Comparison of ENCODE assay signal across 23 cellular contexts in the genomic region with DNA sequence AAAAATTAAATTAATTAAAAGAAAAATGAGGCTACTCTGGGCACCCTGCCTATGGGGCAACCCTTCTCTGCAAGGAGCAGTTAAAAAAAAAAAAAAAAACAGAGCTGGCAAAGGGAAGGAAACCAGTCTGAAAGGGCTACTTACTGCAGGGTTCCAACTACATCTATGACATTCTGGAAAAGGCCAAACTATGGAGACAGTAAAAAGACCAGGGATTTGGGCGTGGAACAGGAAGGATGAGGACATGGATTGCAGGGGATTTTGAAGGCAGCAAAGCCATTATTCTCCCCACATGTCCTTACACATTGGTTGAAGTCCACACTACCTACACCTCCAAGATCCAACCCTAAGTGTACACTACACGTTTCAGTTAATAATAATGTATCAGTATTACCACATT. TPM values are rescaled to one million over a fixed set of nuclear protein-coding genes. Genes with fewer than 3 reads are reported as not detected.
DNase-seq lines count a peak whose midpoint lies in the region; ATAC-seq, FAIRE-seq and TF ChIP-seq lines count a peak whose summit lies in the region.
"Had no signal": no experiment of that assay in that cellular context is flagged by ENCODE, and none has a peak within 500 bp of the region (broad histone marks: within the 10 kb centered on the region; RNA-seq: fewer than 3 reads in every experiment).

No MANE protein-coding gene starts in this region.

- H3K36me3 ChIP-seq in SK-N-MC (ENCODE audit: insufficient read depth, low read length) (no peaks in the 10 kb centered on the region), liver (ENCODE audit: control insufficient read depth in 4 of 4, insufficient read depth in 3 of 4, low read depth in 1 of 4, low read length in 3 of 4) (no peaks in the 10 kb centered on the region), small intestine (ENCODE audit: control insufficient read depth in 2 of 2, insufficient read depth in 2 of 2, low read length in 2 of 2) (no peaks in the 10 kb centered on the region)
- H3K36me3 ChIP-seq: vagina had no signal

- H3K4me3 ChIP-seq in A549 (no peak overlapping the region), SK-N-MC (no peak overlapping the region), liver (ENCODE audit: low read depth in 1 of 3, low read length in 3 of 3) (no peak overlapping the region), small intestine (ENCODE audit: low read depth in 1 of 2, low read length in 2 of 2) (no peak overlapping the region)
- H3K4me3 ChIP-seq: GM23338, vagina had no signal

- CTCF ChIA-PET in A549 (lab: Yijun Ruan, JAX), result interaction anchor here (0.7 kb wide), 1 partner anchor 146 kb away, joined by 3 read pairs; no protein-coding TSS in a partner anchor

- peak; percentile 63 for FAIRE-seq in A549 (lab: Jason Lieb, UNC)
- FAIRE-seq in small intestine (lab: Jason Lieb, UNC), result no peak

- WGBS in A549 (ENCODE audit: missing lambda C conversion rate), result 50% methylated on average over 2 of the region's 2 CpGs
- WGBS in liver, result 43% methylated on average over 2 of the region's 2 CpGs
- 28 to 41% (median 33%) methylated on average over 2 of the region's 2 CpGs for WGBS in small intestine, 3 donors

- no peak for ATAC-seq in A549
- ATAC-seq: activated naive CD8-positive, alpha-beta T cell treated with anti-CD3 and anti-CD28 coated beads, Interleukin-2, amount 50 U/mL, for 24 hours; GM23338 had no signal

- TF ChIP-seq POLR2A in A549 (IDR thresholded peaks at IDR 0.05; ENCODE audit: low read length), result no peak

- H3K27ac ChIP-seq in A549, result peak overlapping the region; percentile 97 to 98
- H3K27ac ChIP-seq in SK-N-MC, result peak overlapping the region; percentile 61; the same call in 1 of the 2 replicates
- peak overlapping the region; percentile 74 to 96 for H3K27ac ChIP-seq in liver (ENCODE audit: low read depth in 1 of 2, low read length in 2 of 2)
- H3K27ac ChIP-seq in small intestine (ENCODE audit: low read depth in 1 of 2, low read length in 1 of 2), result peak overlapping the region in 1 of 2 donors; percentile 34
- H3K27ac ChIP-seq: vagina had no signal

- H3K4me2 ChIP-seq in A549, result peak overlapping the region; percentile 85
- H3K4me2 ChIP-seq: GM23338 had no signal

- peak in 1 of 2 experiments; percentile 49 for DNase-seq in A549 (ENCODE audit: low read depth in 1 of 2, low spot score in 1 of 2)
- DNase-seq in SK-N-MC (ENCODE audit: low read depth, low spot score), result no peak
- peak; percentile 39 for DNase-seq in small intestine
- no peak for DNase-seq in SKM-1 (lab: John Stamatoyannopoulos, UW; ENCODE audit: unreplicated experiment)
- DNase-seq in NCI-H1048 (lab: John Stamatoyannopoulos, UW), result no peak
- no peak for DNase-seq in stimulated activated naive CD4-positive, alpha-beta T cell (lab: John Stamatoyannopoulos, UW)
- no peak for DNase-seq in effector CD4-positive, alpha-beta T cell
- DNase-seq: activated CD4-positive, alpha-beta memory T cell treated with anti-CD3 and anti-CD28 coated beads for 36 hours; activated naive CD4-positive, alpha-beta T cell; activated naive CD8-positive, alpha-beta T cell treated with anti-CD3 and anti-CD28 coated beads, Interleukin-2, amount 50 U/mL, for 24 hours; AML-193; caudate nucleus; CD8-positive, alpha-beta memory T cell; cortex of kidney; DMS 273 treated with DMSO at 0.1 percent for 48 hours; erythroblast; NCI-H1694; NCI-H82; stimulated activated CD4-positive, alpha-beta T cell treated with anti-CD3 and anti-CD28 coated beads, Interleukin-15, amount 100 ng/mL, for 24 hours; stimulated activated CD4-positive, alpha-beta T cell treated with anti-CD3 and anti-CD28 coated beads, Interleukin-4, amount 100 ng/mL, for 4 hours had no signal

- TF ChIP-seq CTCF in A549 (IDR thresholded peaks at IDR 0.05) (no peak), liver (IDR thresholded peaks at IDR 0.05; ENCODE audit: low read depth, low read length, missing input control) (no peak)

- H3K9ac ChIP-seq in SK-N-MC (ENCODE audit: insufficient read length) (no peak overlapping the region), liver (ENCODE audit: low read depth in 1 of 2, low read length in 2 of 2) (peak overlapping the region in 1 of 2 donors; percentile 45)

- TF ChIP-seq EP300 in A549 (IDR thresholded peaks at IDR 0.05), result no peak

- H3K27me3 ChIP-seq in liver (ENCODE audit: control insufficient read depth in 4 of 4, insufficient read depth in 4 of 4, low read length in 3 of 4), result no peaks in the 10 kb centered on the region
- H3K27me3 ChIP-seq in small intestine (ENCODE audit: control insufficient read depth in 2 of 2, insufficient read depth in 2 of 2, low read length in 2 of 2), result no peaks in the 10 kb centered on the region
- H3K27me3 ChIP-seq: vagina had no signal

- H3K4me1 ChIP-seq in A549, result peaks cover 50% of the 10 kb centered on the region
- H3K4me1 ChIP-seq in liver (ENCODE audit: control insufficient read depth in 4 of 4, insufficient read depth in 4 of 4, low read length in 3 of 4), result peaks cover 17 to 48% (median 42%) of the 10 kb centered on the region in 4 donors
- H3K4me1 ChIP-seq in small intestine (ENCODE audit: control insufficient read depth in 2 of 2, insufficient read depth in 1 of 2, low read depth in 1 of 2, low read length in 1 of 2), result peaks cover 7% of the 10 kb centered on the region in 2 donors

- no peaks in the 10 kb centered on the region for H3K9me3 ChIP-seq in A549
- H3K9me3 ChIP-seq in SK-N-MC (ENCODE audit: low read depth, low read length), result no peaks in the 10 kb centered on the region
- no peaks in the 10 kb centered on the region for H3K9me3 ChIP-seq in liver (ENCODE audit: control insufficient read depth in 4 of 4, low read length in 3 of 4)
- H3K9me3 ChIP-seq in small intestine (ENCODE audit: control insufficient read depth, low read depth), result no peaks in the 10 kb centered on the region
- H3K9me3 ChIP-seq: vagina had no signal

- TF ChIP-seq RAD21 in A549 (conservative IDR thresholded peaks at IDR 0.05 in 1 of 2, IDR thresholded peaks at IDR 0.05 in 1 of 2), result no peak
- TF ChIP-seq RAD21 in liver (IDR thresholded peaks at IDR 0.05), result no peak

- POLR2A ChIA-PET in A549 (lab: Yijun Ruan, JAX), result interaction anchor here (0.7 kb wide), 1 partner anchor 12 kb away, joined by 4 read pairs; no protein-coding TSS in a partner anchor

TF ChIP-seq in A549, 52 proteins besides CTCF, POLR2A, EP300 and RAD21:
- TF ChIP-seq TP53 (CRISPR knock-in tag; IDR thresholded peaks at IDR 0.05) (peak; percentile 41; the same call in 1 of the 2 replicates), HOXB13 (CRISPR knock-in tag; IDR thresholded peaks at IDR 0.05; ENCODE audit: low read depth) (no peak; the same call in 1 of the 2 replicates)
- TF ChIP-seq, protein P1, sequence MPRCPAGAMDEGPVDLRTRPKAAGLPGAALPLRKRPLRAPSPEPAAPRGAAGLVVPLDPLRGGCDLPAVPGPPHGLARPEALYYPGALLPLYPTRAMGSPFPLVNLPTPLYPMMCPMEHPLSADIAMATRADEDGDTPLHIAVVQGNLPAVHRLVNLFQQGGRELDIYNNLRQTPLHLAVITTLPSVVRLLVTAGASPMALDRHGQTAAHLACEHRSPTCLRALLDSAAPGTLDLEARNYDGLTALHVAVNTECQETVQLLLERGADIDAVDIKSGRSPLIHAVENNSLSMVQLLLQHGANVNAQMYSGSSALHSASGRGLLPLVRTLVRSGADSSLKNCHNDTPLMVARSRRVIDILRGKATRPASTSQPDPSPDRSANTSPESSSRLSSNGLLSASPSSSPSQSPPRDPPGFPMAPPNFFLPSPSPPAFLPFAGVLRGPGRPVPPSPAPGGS (IDR thresholded peaks at IDR 0.05), result no peak

TF ChIP-seq in liver, 16 proteins besides CTCF, POLR2A, EP300 and RAD21 (continues in another document):
- TF ChIP-seq, protein P2, sequence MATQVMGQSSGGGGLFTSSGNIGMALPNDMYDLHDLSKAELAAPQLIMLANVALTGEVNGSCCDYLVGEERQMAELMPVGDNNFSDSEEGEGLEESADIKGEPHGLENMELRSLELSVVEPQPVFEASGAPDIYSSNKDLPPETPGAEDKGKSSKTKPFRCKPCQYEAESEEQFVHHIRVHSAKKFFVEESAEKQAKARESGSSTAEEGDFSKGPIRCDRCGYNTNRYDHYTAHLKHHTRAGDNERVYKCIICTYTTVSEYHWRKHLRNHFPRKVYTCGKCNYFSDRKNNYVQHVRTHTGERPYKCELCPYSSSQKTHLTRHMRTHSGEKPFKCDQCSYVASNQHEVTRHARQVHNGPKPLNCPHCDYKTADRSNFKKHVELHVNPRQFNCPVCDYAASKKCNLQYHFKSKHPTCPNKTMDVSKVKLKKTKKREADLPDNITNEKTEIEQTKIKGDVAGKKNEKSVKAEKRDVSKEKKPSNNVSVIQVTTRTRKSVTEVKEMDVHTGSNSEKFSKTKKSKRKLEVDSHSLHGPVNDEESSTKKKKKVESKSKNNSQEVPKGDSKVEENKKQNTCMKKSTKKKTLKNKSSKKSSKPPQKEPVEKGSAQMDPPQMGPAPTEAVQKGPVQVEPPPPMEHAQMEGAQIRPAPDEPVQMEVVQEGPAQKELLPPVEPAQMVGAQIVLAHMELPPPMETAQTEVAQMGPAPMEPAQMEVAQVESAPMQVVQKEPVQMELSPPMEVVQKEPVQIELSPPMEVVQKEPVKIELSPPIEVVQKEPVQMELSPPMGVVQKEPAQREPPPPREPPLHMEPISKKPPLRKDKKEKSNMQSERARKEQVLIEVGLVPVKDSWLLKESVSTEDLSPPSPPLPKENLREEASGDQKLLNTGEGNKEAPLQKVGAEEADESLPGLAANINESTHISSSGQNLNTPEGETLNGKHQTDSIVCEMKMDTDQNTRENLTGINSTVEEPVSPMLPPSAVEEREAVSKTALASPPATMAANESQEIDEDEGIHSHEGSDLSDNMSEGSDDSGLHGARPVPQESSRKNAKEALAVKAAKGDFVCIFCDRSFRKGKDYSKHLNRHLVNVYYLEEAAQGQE (IDR thresholded peaks at IDR 0.05), result no peak
- no peak for TF ChIP-seq HNF4G (IDR thresholded peaks at IDR 0.05)
- no peak for TF ChIP-seq HNF4A (conservative IDR thresholded peaks at IDR 0.05)
- no peak for TF ChIP-seq SP1 (IDR thresholded peaks at IDR 0.05)
- TF ChIP-seq, protein P3, sequence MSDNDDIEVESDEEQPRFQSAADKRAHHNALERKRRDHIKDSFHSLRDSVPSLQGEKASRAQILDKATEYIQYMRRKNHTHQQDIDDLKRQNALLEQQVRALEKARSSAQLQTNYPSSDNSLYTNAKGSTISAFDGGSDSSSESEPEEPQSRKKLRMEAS (IDR thresholded peaks at IDR 0.05), result no peak

RNA-seq across cellular contexts. Expression of gene RPH3AL, which starts 4.6 kb away (rescaled TPM):
- polyA plus RNA-seq in A549 (2011; rRNA removed), result 29.6 and 31.1 TPM in 2 replicates
- 18.3 and 24.8 TPM in 2 replicates for polyA plus RNA-seq in A549 (2012; cell fraction: cytosol; rRNA removed)
- polyA plus RNA-seq in A549 (2012; cell fraction: nucleus; rRNA removed), result 36.1 and 36.4 TPM in 2 replicates
- 20.0 to 27.4 TPM (median 23.3 TPM) in 3 replicates for polyA plus RNA-seq in A549 (2017; fragmentation: RNase III; extraction: RNeasy Plus Mini Kit Qiagen cat#74134 plus additional on column Dnase treatment)
- polyA minus RNA-seq in A549 (2011; rRNA and poly(A)+ RNA removed), result 71.4 and 90.3 TPM in 2 replicates
- 10 to 100 TPM in 1 of 2 donors, 1 to 10 TPM in 1; 8.5 to 52.5 TPM for total RNA-seq in liver
- polyA plus RNA-seq in liver, result 10 to 100 TPM; 10.3 to 17.4 TPM
- polyA plus RNA-seq in small intestine, result 10 to 100 TPM; 10.5 to 18.8 (median 13.3) TPM
